ENCODE assay signal across 2 cellular contexts in genomic region chr12:95506707-95507523, GRCh38.
TF ChIP-seq lines count a peak whose summit lies in the region.

No MANE protein-coding gene starts in this region.

TF ChIP-seq in liver, 16 proteins besides CTCF, POLR2A, EP300 and RAD21:
- TF ChIP-seq GABPA (IDR thresholded peaks at IDR 0.05 in 1 of 2, conservative IDR thresholded peaks at IDR 0.05 in 1 of 2) (peak in 1 of 2 donors; percentile 16), ATF3 (IDR thresholded peaks at IDR 0.05) (no peak), HNF4A (conservative IDR thresholded peaks at IDR 0.05) (peak in 1 of 2 donors; percentile 18), JUND (IDR thresholded peaks at IDR 0.05) (peak in 1 of 2 donors; percentile 36), YY1 (IDR thresholded peaks at IDR 0.05) (peak; percentile 25), EGR1 (IDR thresholded peaks at IDR 0.05; ENCODE audit: low read depth in 2 of 2) (peak in 1 of 2 donors; percentile 21), NR2F2 (IDR thresholded peaks at IDR 0.05) (no peak), FOXA1 (IDR thresholded peaks at IDR 0.05) (peak; percentile 7), FOXA2 (IDR thresholded peaks at IDR 0.05) (no peak), MAX (IDR thresholded peaks at IDR 0.05) (peak; percentile 48), HNF4G (IDR thresholded peaks at IDR 0.05) (no peak), TAF1 (conservative IDR thresholded peaks at IDR 0.05) (no peak), SP1 (IDR thresholded peaks at IDR 0.05) (no peak), RXRA (IDR thresholded peaks at IDR 0.05) (peak; percentile 41 to 69)
- TF ChIP-seq, protein P1, sequence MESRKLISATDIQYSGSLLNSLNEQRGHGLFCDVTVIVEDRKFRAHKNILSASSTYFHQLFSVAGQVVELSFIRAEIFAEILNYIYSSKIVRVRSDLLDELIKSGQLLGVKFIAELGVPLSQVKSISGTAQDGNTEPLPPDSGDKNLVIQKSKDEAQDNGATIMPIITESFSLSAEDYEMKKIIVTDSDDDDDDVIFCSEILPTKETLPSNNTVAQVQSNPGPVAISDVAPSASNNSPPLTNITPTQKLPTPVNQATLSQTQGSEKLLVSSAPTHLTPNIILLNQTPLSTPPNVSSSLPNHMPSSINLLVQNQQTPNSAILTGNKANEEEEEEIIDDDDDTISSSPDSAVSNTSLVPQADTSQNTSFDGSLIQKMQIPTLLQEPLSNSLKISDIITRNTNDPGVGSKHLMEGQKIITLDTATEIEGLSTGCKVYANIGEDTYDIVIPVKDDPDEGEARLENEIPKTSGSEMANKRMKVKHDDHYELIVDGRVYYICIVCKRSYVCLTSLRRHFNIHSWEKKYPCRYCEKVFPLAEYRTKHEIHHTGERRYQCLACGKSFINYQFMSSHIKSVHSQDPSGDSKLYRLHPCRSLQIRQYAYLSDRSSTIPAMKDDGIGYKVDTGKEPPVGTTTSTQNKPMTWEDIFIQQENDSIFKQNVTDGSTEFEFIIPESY (IDR thresholded peaks at IDR 0.05) = no peak
- TF ChIP-seq, protein P2, sequence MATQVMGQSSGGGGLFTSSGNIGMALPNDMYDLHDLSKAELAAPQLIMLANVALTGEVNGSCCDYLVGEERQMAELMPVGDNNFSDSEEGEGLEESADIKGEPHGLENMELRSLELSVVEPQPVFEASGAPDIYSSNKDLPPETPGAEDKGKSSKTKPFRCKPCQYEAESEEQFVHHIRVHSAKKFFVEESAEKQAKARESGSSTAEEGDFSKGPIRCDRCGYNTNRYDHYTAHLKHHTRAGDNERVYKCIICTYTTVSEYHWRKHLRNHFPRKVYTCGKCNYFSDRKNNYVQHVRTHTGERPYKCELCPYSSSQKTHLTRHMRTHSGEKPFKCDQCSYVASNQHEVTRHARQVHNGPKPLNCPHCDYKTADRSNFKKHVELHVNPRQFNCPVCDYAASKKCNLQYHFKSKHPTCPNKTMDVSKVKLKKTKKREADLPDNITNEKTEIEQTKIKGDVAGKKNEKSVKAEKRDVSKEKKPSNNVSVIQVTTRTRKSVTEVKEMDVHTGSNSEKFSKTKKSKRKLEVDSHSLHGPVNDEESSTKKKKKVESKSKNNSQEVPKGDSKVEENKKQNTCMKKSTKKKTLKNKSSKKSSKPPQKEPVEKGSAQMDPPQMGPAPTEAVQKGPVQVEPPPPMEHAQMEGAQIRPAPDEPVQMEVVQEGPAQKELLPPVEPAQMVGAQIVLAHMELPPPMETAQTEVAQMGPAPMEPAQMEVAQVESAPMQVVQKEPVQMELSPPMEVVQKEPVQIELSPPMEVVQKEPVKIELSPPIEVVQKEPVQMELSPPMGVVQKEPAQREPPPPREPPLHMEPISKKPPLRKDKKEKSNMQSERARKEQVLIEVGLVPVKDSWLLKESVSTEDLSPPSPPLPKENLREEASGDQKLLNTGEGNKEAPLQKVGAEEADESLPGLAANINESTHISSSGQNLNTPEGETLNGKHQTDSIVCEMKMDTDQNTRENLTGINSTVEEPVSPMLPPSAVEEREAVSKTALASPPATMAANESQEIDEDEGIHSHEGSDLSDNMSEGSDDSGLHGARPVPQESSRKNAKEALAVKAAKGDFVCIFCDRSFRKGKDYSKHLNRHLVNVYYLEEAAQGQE (IDR thresholded peaks at IDR 0.05) = no peak

TF ChIP-seq in HepG2, 621 proteins besides CTCF, POLR2A, EP300 and RAD21:
- TF ChIP-seq ARNT2 (CRISPR knock-in tag; IDR thresholded peaks at IDR 0.05; ENCODE audit: low read depth) (no peak), WIZ (CRISPR knock-in tag; IDR thresholded peaks at IDR 0.05) (no peak), ZNF362 (CRISPR knock-in tag; IDR thresholded peaks at IDR 0.05; ENCODE audit: borderline replicate concordance) (no peak), ZMAT3 (CRISPR knock-in tag; conservative IDR thresholded peaks at IDR 0.05) (no peak), ZNF800 (CRISPR knock-in tag; IDR thresholded peaks at IDR 0.05) (no peak), ZFX (CRISPR knock-in tag; IDR thresholded peaks at IDR 0.05; ENCODE audit: low read depth) (no peak), ZNF639 (CRISPR knock-in tag; conservative IDR thresholded peaks at IDR 0.05) (no peak)
- TF ChIP-seq, protein P3, sequence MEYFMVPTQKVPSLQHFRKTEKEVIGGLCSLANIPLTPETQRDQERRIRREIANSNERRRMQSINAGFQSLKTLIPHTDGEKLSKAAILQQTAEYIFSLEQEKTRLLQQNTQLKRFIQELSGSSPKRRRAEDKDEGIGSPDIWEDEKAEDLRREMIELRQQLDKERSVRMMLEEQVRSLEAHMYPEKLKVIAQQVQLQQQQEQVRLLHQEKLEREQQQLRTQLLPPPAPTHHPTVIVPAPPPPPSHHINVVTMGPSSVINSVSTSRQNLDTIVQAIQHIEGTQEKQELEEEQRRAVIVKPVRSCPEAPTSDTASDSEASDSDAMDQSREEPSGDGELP (IDR thresholded peaks at IDR 0.05; ENCODE audit: borderline replicate concordance, low read depth) = no peak
- TF ChIP-seq, protein P4, sequence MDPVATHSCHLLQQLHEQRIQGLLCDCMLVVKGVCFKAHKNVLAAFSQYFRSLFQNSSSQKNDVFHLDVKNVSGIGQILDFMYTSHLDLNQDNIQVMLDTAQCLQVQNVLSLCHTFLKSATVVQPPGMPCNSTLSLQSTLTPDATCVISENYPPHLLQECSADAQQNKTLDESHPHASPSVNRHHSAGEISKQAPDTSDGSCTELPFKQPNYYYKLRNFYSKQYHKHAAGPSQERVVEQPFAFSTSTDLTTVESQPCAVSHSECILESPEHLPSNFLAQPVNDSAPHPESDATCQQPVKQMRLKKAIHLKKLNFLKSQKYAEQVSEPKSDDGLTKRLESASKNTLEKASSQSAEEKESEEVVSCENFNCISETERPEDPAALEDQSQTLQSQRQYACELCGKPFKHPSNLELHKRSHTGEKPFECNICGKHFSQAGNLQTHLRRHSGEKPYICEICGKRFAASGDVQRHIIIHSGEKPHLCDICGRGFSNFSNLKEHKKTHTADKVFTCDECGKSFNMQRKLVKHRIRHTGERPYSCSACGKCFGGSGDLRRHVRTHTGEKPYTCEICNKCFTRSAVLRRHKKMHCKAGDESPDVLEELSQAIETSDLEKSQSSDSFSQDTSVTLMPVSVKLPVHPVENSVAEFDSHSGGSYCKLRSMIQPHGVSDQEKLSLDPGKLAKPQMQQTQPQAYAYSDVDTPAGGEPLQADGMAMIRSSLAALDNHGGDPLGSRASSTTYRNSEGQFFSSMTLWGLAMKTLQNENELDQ (CRISPR knock-in tag; IDR thresholded peaks at IDR 0.05; ENCODE audit: borderline replicate concordance) = no peak
